Comparison of ENCODE assay signal across 10 cellular contexts in genomic region chr3:9951126-9951525, GRCh38. TPM values are rescaled to one million over a fixed set of nuclear protein-coding genes. Genes with fewer than 3 reads are reported as not detected.
A peak's percentile ranks its signal among the peaks of the same experiment; 100 is the strongest.
DNase-seq lines count a peak whose midpoint lies in the region; ATAC-seq and TF ChIP-seq lines count a peak whose summit lies in the region.
"Had no signal": no experiment of that assay in that cellular context is flagged by ENCODE, and none has a peak within 500 bp of the region (broad histone marks: within the 10 kb centered on the region; RNA-seq: fewer than 3 reads in every experiment).

No MANE protein-coding gene starts in this region.

- H3K4me1 ChIP-seq in breast epithelium: peaks cover 0 to 6% of the 10 kb centered on the region in 2 donors
- peaks cover 9 to 29% (median 17%) of the 10 kb centered on the region in 4 donors for H3K4me1 ChIP-seq in transverse colon

- intact Hi-C loops in MCF 10A (cut with micrococcal nuclease): no loop called here
- intact Hi-C loops in breast epithelium (cut with DNase I; ENCODE audit: low total_unique reads): no loop called here
- intact Hi-C loops in transverse colon (cut with DNase I; ENCODE audit: low total_unique reads): no loop called here

- H3K27ac ChIP-seq in breast epithelium (no peak overlapping the region), transverse colon (no peak overlapping the region)

- H3K27ac Mint-ChIP-seq in MCF 10A (ENCODE audit: low read depth, unreplicated experiment): no peak overlapping the region
- no peak overlapping the region for H3K27ac Mint-ChIP-seq in brain
- H3K27ac Mint-ChIP-seq in stimulated activated naive CD8-positive, alpha-beta T cell treated with anti-CD3 and anti-CD28 coated beads, Interleukin-15, amount 100 ng/mL, for 72 hours: peak overlapping the region; percentile 68 to 78

- POLR2A ChIA-PET in MCF 10A (lab: Yijun Ruan, JAX): interaction anchor here (0.6 to 0.7 kb wide), 2 partner anchors 65 to 176 kb away, joined by 3 read pairs; no protein-coding TSS in a partner anchor

- no peak for TF ChIP-seq CTCF in MCF 10A (IDR thresholded peaks at IDR 0.05; ENCODE audit: unreplicated experiment)
- no peak for TF ChIP-seq CTCF in breast epithelium (IDR thresholded peaks at IDR 0.05)
- no peak for TF ChIP-seq CTCF in brain (conservative IDR thresholded peaks at IDR 0.05)
- no peak for TF ChIP-seq CTCF in transverse colon (IDR thresholded peaks at IDR 0.05)

- peak overlapping the region; percentile 50 for H3K4me3 Mint-ChIP-seq in MCF 10A (ENCODE audit: unreplicated experiment)
- H3K4me3 Mint-ChIP-seq in brain: peak overlapping the region; percentile 78 to 90 (median 86)
- peak overlapping the region; percentile 90 to 93 for H3K4me3 Mint-ChIP-seq in stimulated activated naive CD8-positive, alpha-beta T cell treated with anti-CD3 and anti-CD28 coated beads, Interleukin-15, amount 100 ng/mL, for 72 hours

- 41 to 43% methylated on average over 1 to 7 of the region's 7 CpGs for WGBS in transverse colon (ENCODE audit: low coverage in 1 of 2), 2 donors

- H3K4me1 Mint-ChIP-seq in MCF 10A (ENCODE audit: insufficient read depth, unreplicated experiment) (no peaks in the 10 kb centered on the region), brain (peaks cover 17% of the 10 kb centered on the region)
- peaks cover 25% of the 10 kb centered on the region for H3K4me1 Mint-ChIP-seq in stimulated activated naive CD8-positive, alpha-beta T cell treated with anti-CD3 and anti-CD28 coated beads, Interleukin-15, amount 100 ng/mL, for 72 hours

- H3K4me3 ChIP-seq in breast epithelium (no peak overlapping the region), transverse colon (no peak overlapping the region)

- no peaks in the 10 kb centered on the region for H3K36me3 ChIP-seq in breast epithelium
- H3K36me3 ChIP-seq in transverse colon: no peaks in the 10 kb centered on the region

- H3K9me3 Mint-ChIP-seq in MCF 10A (ENCODE audit: unreplicated experiment) (no peaks in the 10 kb centered on the region), brain (no peaks in the 10 kb centered on the region)
- no peaks in the 10 kb centered on the region for H3K9me3 Mint-ChIP-seq in stimulated activated naive CD8-positive, alpha-beta T cell treated with anti-CD3 and anti-CD28 coated beads, Interleukin-15, amount 100 ng/mL, for 72 hours

- TF ChIP-seq POLR2A in breast epithelium (IDR thresholded peaks at IDR 0.05) (no peak), transverse colon (IDR thresholded peaks at IDR 0.05) (no peak)

- H3K27me3 ChIP-seq in breast epithelium: no peaks in the 10 kb centered on the region
- no peaks in the 10 kb centered on the region for H3K27me3 ChIP-seq in transverse colon

- CTCF ChIA-PET in MCF 10A (lab: Yijun Ruan, JAX): interaction anchor here (0.7 kb wide), 1 partner anchor 12 kb away, joined by 4 read pairs; no protein-coding TSS in a partner anchor

- H3K27me3 Mint-ChIP-seq in MCF 10A (ENCODE audit: insufficient read depth, unreplicated experiment) (no peaks in the 10 kb centered on the region), brain (no peaks in the 10 kb centered on the region)
- H3K27me3 Mint-ChIP-seq in stimulated activated naive CD8-positive, alpha-beta T cell treated with anti-CD3 and anti-CD28 coated beads, Interleukin-15, amount 100 ng/mL, for 72 hours: no peaks in the 10 kb centered on the region

- in situ Hi-C loops in transverse colon (cut with MboI; ENCODE audit: low pct_ligation_motif_present in 1 of 4, low pct_unique_long_range_greater_than_20kb in 1 of 4, low sequenced_read_pairs in 3 of 4): no loop called here

- no TSS peak for BruUV-seq in MCF 10A (replicated peaks; lab: Mats Ljungman, UMichigan)

- TF ChIP-seq EP300 in transverse colon (IDR thresholded peaks at IDR 0.05; ENCODE audit: low read depth): no peak

- ATAC-seq in HG03460 (IDR thresholded peaks at IDR 0.05; ENCODE audit: unreplicated experiment): peak; percentile 41
- ATAC-seq in stimulated activated naive CD8-positive, alpha-beta T cell treated with anti-CD3 and anti-CD28 coated beads, Interleukin-15, amount 100 ng/mL, for 72 hours: peak; percentile 66
- no peak for ATAC-seq in esophagus mucosa
- ATAC-seq: HCT116 had no signal

- H3K36me3 Mint-ChIP-seq in MCF 10A (ENCODE audit: insufficient read depth, unreplicated experiment) (peaks cover 2% of the 10 kb centered on the region), brain (no peaks in the 10 kb centered on the region)

- no peak for DNase-seq in MCF 10A (ENCODE audit: unreplicated experiment)
- no peak for DNase-seq in breast epithelium (ENCODE audit: low spot score in 2 of 2)
- peak; percentile 27 to 69 for DNase-seq in stimulated activated naive CD8-positive, alpha-beta T cell treated with anti-CD3 and anti-CD28 coated beads, Interleukin-15, amount 100 ng/mL, for 72 hours
- DNase-seq in transverse colon: no peak
- no peak for DNase-seq in NCI-H1048 (lab: John Stamatoyannopoulos, UW)
- DNase-seq: activated CD4-positive, CD25-positive, alpha-beta regulatory T cell had no signal

- H3K9me3 ChIP-seq in breast epithelium: no peaks in the 10 kb centered on the region
- H3K9me3 ChIP-seq in transverse colon: no peaks in the 10 kb centered on the region

RNA-seq across cellular contexts. Expression of gene PRRT3, which starts 1.1 kb away (rescaled TPM):
- 0.83 and 1.3 TPM in 2 replicates for total RNA-seq in MCF 10A (2022)
- total RNA-seq in breast epithelium: 1 to 10 TPM in 2 of 3 donors, under 1 TPM in 1; 0.64 to 2.8 (median 2.0) TPM
- polyA plus RNA-seq in brain (ENCODE audit: insufficient read depth, low read depth, low replicate concordance): 8.4 TPM
- 1 to 10 TPM in 3 of 4 donors, under 1 TPM in 1; 0.20 to 3.0 (median 1.6) TPM for total RNA-seq in transverse colon
- total RNA-seq in esophagus mucosa: 0.56 TPM

RNA-seq across cellular contexts. Expression of gene CRELD1, which starts 17.5 kb away (rescaled TPM):
- 13.4 and 19.9 TPM in 2 replicates for total RNA-seq in MCF 10A (2022)
- total RNA-seq in breast epithelium: 10 to 100 TPM; 33.6 to 52.4 (median 44.6) TPM
- 32.3 TPM for polyA plus RNA-seq in brain (ENCODE audit: insufficient read depth, low read depth, low replicate concordance)
- 10 to 100 TPM in 3 of 4 donors, 1 to 10 TPM in 1; 7.1 to 36.8 (median 18.9) TPM for total RNA-seq in transverse colon
- total RNA-seq in esophagus mucosa: 4.6 TPM

RNA-seq across cellular contexts. Expression of gene IL17RC, which starts 34.2 kb away (rescaled TPM):
- 25.7 and 30.1 TPM in 2 replicates for total RNA-seq in MCF 10A (2022)
- 100 to 1,000 TPM in 1 of 3 donors, 10 to 100 TPM in 2; 59.6 to 119 (median 90.6) TPM for total RNA-seq in breast epithelium
- 22.7 TPM for polyA plus RNA-seq in brain (ENCODE audit: insufficient read depth, low read depth, low replicate concordance)
- total RNA-seq in transverse colon: 10 to 100 TPM; 61.1 to 74.4 (median 67.1) TPM
- 26.6 TPM for total RNA-seq in esophagus mucosa

RNA-seq across cellular contexts. Expression of gene EMC3, which starts 35.5 kb away (rescaled TPM):
- total RNA-seq in MCF 10A (2022) (55.4 and 59.1 TPM in 2 replicates), breast epithelium (10 to 100 TPM; 38.3 to 88.5 (median 42.9) TPM), transverse colon (10 to 100 TPM in 3 of 4 donors, 1 to 10 TPM in 1; 9.7 to 39.2 (median 23.5) TPM), esophagus mucosa (54.8 TPM)
- 75.2 TPM for polyA plus RNA-seq in brain (ENCODE audit: insufficient read depth, low read depth, low replicate concordance)

RNA-seq across cellular contexts. Expression of gene IL17RE, which starts 48.5 kb away (rescaled TPM):
- 5.0 and 5.5 TPM in 2 replicates for total RNA-seq in MCF 10A (2022)
- total RNA-seq in breast epithelium: 10 to 100 TPM; 11.5 to 22.0 (median 11.7) TPM
- 1.6 TPM for polyA plus RNA-seq in brain (ENCODE audit: insufficient read depth, low read depth, low replicate concordance)
- 100 to 1,000 TPM in 2 of 4 donors, 10 to 100 TPM in 2; 81.5 to 178 (median 108) TPM for total RNA-seq in transverse colon
- total RNA-seq in esophagus mucosa: 12.9 TPM

Comparison
In these comparisons a context has a peak if more than half of its experiments do, and no peak if none do; other contexts are left out.
1. DNase-seq: peak in stimulated activated naive CD8-positive, alpha-beta T cell treated with anti-CD3 and anti-CD28 coated beads, Interleukin-15, amount 100 ng/mL, for 72 hours (2 of 2); none in MCF 10A (single experiment), breast epithelium (0 of 2), transverse colon (single experiment) and NCI-H1048 (single experiment).
2. H3K27ac Mint-ChIP-seq: peak in stimulated activated naive CD8-positive, alpha-beta T cell treated with anti-CD3 and anti-CD28 coated beads, Interleukin-15, amount 100 ng/mL, for 72 hours (2 of 2); none in MCF 10A (single experiment) and brain (0 of 5).
3. Peak in every context shown above with its lines, with median percentiles within 50 percentile points of each other: H3K4me3 Mint-ChIP-seq.